Comparison of ENCODE assay signal across 20 cellular contexts in genomic region chr15:47404877-47405276, GRCh38.
A peak's percentile ranks its signal among the peaks of the same experiment; 100 is the strongest.
DNase-seq lines count a peak whose midpoint lies in the region; TF ChIP-seq lines count a peak whose summit lies in the region.
"Had no signal": no experiment of that assay in that cellular context is flagged by ENCODE, and none has a peak within 500 bp of the region (broad histone marks: within the 10 kb centered on the region; RNA-seq: fewer than 3 reads in every experiment).

No MANE protein-coding gene starts in this region.

- no peaks in the 10 kb centered on the region for H4K20me1 ChIP-seq in neural cell (ENCODE audit: insufficient read depth)

- peaks cover 6% of the 10 kb centered on the region for H3K4me1 ChIP-seq in endodermal cell (ENCODE audit: control insufficient read depth, insufficient read depth, low read length)
- H3K4me1 ChIP-seq: SJCRH30 had no signal

- no peak overlapping the region for H2AFZ ChIP-seq in neural cell (ENCODE audit: low read depth, low read length)

- H3K4me2 ChIP-seq in neural cell (ENCODE audit: low read length): no peak overlapping the region

- no peak overlapping the region for H3K4me3 Mint-ChIP-seq in endodermal cell
- H3K4me3 Mint-ChIP-seq in CD14-positive monocyte: no peak overlapping the region
- H3K4me3 Mint-ChIP-seq: CD8-positive, alpha-beta T cell had no signal

- H3K36me3 ChIP-seq in endodermal cell (ENCODE audit: control insufficient read depth, insufficient read depth, low read length) (no peaks in the 10 kb centered on the region), neural cell (ENCODE audit: insufficient read depth, low read length) (no peaks in the 10 kb centered on the region)
- H3K36me3 ChIP-seq: BE2C, SJCRH30 had no signal

- H3K9me3 Mint-ChIP-seq in endodermal cell (no peaks in the 10 kb centered on the region), CD14-positive monocyte (peaks cover 0 to 4% (median 2%) of the 10 kb centered on the region in 7 donors)
- H3K9me3 Mint-ChIP-seq: CD8-positive, alpha-beta T cell had no signal

- TF ChIP-seq EP300 in neural cell (conservative IDR thresholded peaks at IDR 0.05; ENCODE audit: poor library complexity, severe bottlenecking): no peak

- peaks cover 26% of the 10 kb centered on the region for H3K4me1 Mint-ChIP-seq in endodermal cell
- no peaks in the 10 kb centered on the region for H3K4me1 Mint-ChIP-seq in CD14-positive monocyte

- H3K27ac Mint-ChIP-seq in endodermal cell (no peak overlapping the region), CD14-positive monocyte (no peak overlapping the region)
- H3K27ac Mint-ChIP-seq: CD8-positive, alpha-beta T cell had no signal

- H3K36me3 Mint-ChIP-seq in endodermal cell (ENCODE audit: low read depth) (no peaks in the 10 kb centered on the region), CD14-positive monocyte (no peaks in the 10 kb centered on the region)
- H3K36me3 Mint-ChIP-seq: CD8-positive, alpha-beta T cell had no signal

- WGBS in endodermal cell (ENCODE audit: insufficient coverage in 1 of 2, insufficient read length in 1 of 2), 2 experiments: 83 to 100% methylated on average over 3 of the region's 3 CpGs

- TF ChIP-seq CTCF in endodermal cell (conservative IDR thresholded peaks at IDR 0.05) (peak; percentile 60), neural cell (IDR thresholded peaks at IDR 0.05; ENCODE audit: poor library complexity, severe bottlenecking) (no peak), CD14-positive monocyte (IDR thresholded peaks at IDR 0.05) (no peak)

- H3K9me3 ChIP-seq in endodermal cell (ENCODE audit: control insufficient read depth, low read length) (no peaks in the 10 kb centered on the region), neural cell (ENCODE audit: low read length) (no peaks in the 10 kb centered on the region)
- H3K9me3 ChIP-seq: BE2C, SJCRH30 had no signal

- H3K9ac ChIP-seq in endodermal cell (ENCODE audit: extremely low read depth, low read length, poor library complexity, severe bottlenecking): no peak overlapping the region
- H3K9ac ChIP-seq in neural cell (ENCODE audit: low read length): no peak overlapping the region

- intact Hi-C loops in CD14-positive monocyte (cut with micrococcal nuclease): no loop called here

- peaks cover 11% of the 10 kb centered on the region for H3K79me2 ChIP-seq in neural cell (replicated peaks; ENCODE audit: insufficient read depth, low read length)

- TF ChIP-seq RAD21 in neural cell (conservative IDR thresholded peaks at IDR 0.05): no peak

- no peaks in the 10 kb centered on the region for H3F3A ChIP-seq in neural cell (ENCODE audit: insufficient read depth, low read length, poor library complexity, severe bottlenecking)

- no peak overlapping the region for H3K4me3 ChIP-seq in endodermal cell (ENCODE audit: low read length)
- H3K4me3 ChIP-seq in neural cell (ENCODE audit: low read length): peak overlapping the region; percentile 17
- H3K4me3 ChIP-seq: SJCRH30 had no signal

- H3K27me3 ChIP-seq in endodermal cell (ENCODE audit: control insufficient read depth, insufficient read depth, low read length, poor library complexity, severe bottlenecking) (peaks cover 28% of the 10 kb centered on the region), neural cell (ENCODE audit: insufficient read depth, low read depth, low read length) (no peaks in the 10 kb centered on the region)
- H3K27me3 ChIP-seq: BE2C, SJCRH30 had no signal

- peaks cover 32% of the 10 kb centered on the region for H3K27me3 Mint-ChIP-seq in endodermal cell (ENCODE audit: insufficient read depth)
- H3K27me3 Mint-ChIP-seq in CD14-positive monocyte (ENCODE audit: low read depth in 3 of 3): peaks cover 3% of the 10 kb centered on the region in 3 donors

- H3K27ac ChIP-seq in endodermal cell (ENCODE audit: low read depth, low read length) (no peak overlapping the region), neural cell (ENCODE audit: low read length) (peak overlapping the region; percentile 58)
- H3K27ac ChIP-seq: 22Rv1, HL-60, SJCRH30 had no signal

- H3K9me2 ChIP-seq in neural cell (ENCODE audit: insufficient read depth, low read length): no peaks in the 10 kb centered on the region

- DNase-seq in DMS 273 (lab: John Stamatoyannopoulos, UW; ENCODE audit: unreplicated experiment): peak; percentile 33
- no peak for DNase-seq in DMS 273 treated with DMSO at 0.1 percent for 48 hours (lab: John Stamatoyannopoulos, UW)
- peak; percentile 36 to 77 for DNase-seq in NCI-H524 (lab: John Stamatoyannopoulos, UW)
- peak; percentile 66 for DNase-seq in endodermal cell
- DNase-seq in stimulated activated CD4-positive, alpha-beta T cell treated with anti-CD3 and anti-CD28 coated beads, Interleukin-2, amount 100 ng/mL, for 24 hours: no peak
- no peak for DNase-seq in SKM-1 treated with dmso at 0.1 percent for 144 hours (lab: John Stamatoyannopoulos, UW; ENCODE audit: unreplicated experiment)
- DNase-seq in CD14-positive monocyte (ENCODE audit: low spot score): no peak
- DNase-seq: BE2C; CD8-positive, alpha-beta T cell; GF-D8; H7; NCI-H1105 treated with DMSO at 0.1 percent for 48 hours; NCI-H1694 treated with DMSO at 0.1 percent for 48 hours; NCI-H510A treated with DMSO at 0.1 percent for 48 hours; OCI-M1; SJCRH30; SW 1271 had no signal

TF ChIP-seq in neural cell, 6 proteins besides CTCF, POLR2A, EP300 and RAD21:
- TF ChIP-seq EZH2 (IDR thresholded peaks at IDR 0.05; ENCODE audit: borderline replicate concordance, insufficient read depth, low read length, poor library complexity, severe bottlenecking): no peak
- TF ChIP-seq, protein P1, sequence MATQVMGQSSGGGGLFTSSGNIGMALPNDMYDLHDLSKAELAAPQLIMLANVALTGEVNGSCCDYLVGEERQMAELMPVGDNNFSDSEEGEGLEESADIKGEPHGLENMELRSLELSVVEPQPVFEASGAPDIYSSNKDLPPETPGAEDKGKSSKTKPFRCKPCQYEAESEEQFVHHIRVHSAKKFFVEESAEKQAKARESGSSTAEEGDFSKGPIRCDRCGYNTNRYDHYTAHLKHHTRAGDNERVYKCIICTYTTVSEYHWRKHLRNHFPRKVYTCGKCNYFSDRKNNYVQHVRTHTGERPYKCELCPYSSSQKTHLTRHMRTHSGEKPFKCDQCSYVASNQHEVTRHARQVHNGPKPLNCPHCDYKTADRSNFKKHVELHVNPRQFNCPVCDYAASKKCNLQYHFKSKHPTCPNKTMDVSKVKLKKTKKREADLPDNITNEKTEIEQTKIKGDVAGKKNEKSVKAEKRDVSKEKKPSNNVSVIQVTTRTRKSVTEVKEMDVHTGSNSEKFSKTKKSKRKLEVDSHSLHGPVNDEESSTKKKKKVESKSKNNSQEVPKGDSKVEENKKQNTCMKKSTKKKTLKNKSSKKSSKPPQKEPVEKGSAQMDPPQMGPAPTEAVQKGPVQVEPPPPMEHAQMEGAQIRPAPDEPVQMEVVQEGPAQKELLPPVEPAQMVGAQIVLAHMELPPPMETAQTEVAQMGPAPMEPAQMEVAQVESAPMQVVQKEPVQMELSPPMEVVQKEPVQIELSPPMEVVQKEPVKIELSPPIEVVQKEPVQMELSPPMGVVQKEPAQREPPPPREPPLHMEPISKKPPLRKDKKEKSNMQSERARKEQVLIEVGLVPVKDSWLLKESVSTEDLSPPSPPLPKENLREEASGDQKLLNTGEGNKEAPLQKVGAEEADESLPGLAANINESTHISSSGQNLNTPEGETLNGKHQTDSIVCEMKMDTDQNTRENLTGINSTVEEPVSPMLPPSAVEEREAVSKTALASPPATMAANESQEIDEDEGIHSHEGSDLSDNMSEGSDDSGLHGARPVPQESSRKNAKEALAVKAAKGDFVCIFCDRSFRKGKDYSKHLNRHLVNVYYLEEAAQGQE (IDR thresholded peaks at IDR 0.05; ENCODE audit: borderline replicate concordance): no peak
- TF ChIP-seq TAF1 (IDR thresholded peaks at IDR 0.05; ENCODE audit: low read depth): no peak
- no peak for TF ChIP-seq MXI1 (conservative IDR thresholded peaks at IDR 0.05; ENCODE audit: poor library complexity, severe bottlenecking)
- no peak for TF ChIP-seq POLR2AphosphoS5 (IDR thresholded peaks at IDR 0.05)
- TF ChIP-seq SMC3 (conservative IDR thresholded peaks at IDR 0.05; ENCODE audit: poor library complexity): no peak

Comparison
In these comparisons a context has a peak if more than half of its experiments do, and no peak if none do; other contexts are left out.
1. DNase-seq: peak in DMS 273 (single experiment), NCI-H524 (2 of 2) and endodermal cell (single experiment); none in DMS 273 treated with DMSO at 0.1 percent for 48 hours (single experiment), stimulated activated CD4-positive, alpha-beta T cell treated with anti-CD3 and anti-CD28 coated beads, Interleukin-2, amount 100 ng/mL, for 24 hours (0 of 2), SKM-1 treated with dmso at 0.1 percent for 144 hours (single experiment) and CD14-positive monocyte (single experiment).